Comparison of ENCODE assay signal across 31 cellular contexts in genomic region chr9:86891886-86892437, GRCh38.
"Had no signal": no experiment of that assay in that cellular context is flagged by ENCODE, and none has a peak within 500 bp of the region (broad histone marks: within the 10 kb centered on the region; RNA-seq: fewer than 3 reads in every experiment).

No MANE protein-coding gene starts in this region.

- H3K4me3 ChIP-seq: coronary artery, dorsolateral prefrontal cortex, gastrocnemius medialis, heart left ventricle had no signal

- DNase-seq: activated CD4-positive, alpha-beta T cell treated with anti-CD3 and anti-CD28 coated beads for 48 hours; activated CD4-positive, alpha-beta T cell treated with anti-CD3 and anti-CD28 coated beads, Interleukin-2, amount 50 U/mL, for 1 hour; activated CD4-positive, alpha-beta T cell treated with anti-CD3 and anti-CD28 coated beads, Interleukin-2, amount 50 U/mL, for 48 hours; activated CD8-positive, alpha-beta memory T cell treated with anti-CD3 and anti-CD28 coated beads for 24 hours; activated CD8-positive, alpha-beta T cell treated with anti-CD3 and anti-CD28 coated beads for 36 hours; activated effector memory CD4-positive, alpha-beta T cell treated with Interleukin-2 at 50 U/mL for 16 hours; activated gamma-delta T cell treated with Interleukin-2 at 50 U/mL for 16 hours; activated naive CD4-positive, alpha-beta T cell treated with anti-CD3 and anti-CD28 coated beads, Interleukin-2, amount 50 U/mL, for 16 hours; activated naive CD4-positive, alpha-beta T cell treated with Interleukin-2 at 50 U/mL for 16 hours; activated T-cell treated with anti-CD3 and anti-CD28 coated beads, Interleukin-2, amount 50 U/mL, for 4 hours; amniotic stem cell; anterior cingulate cortex; dorsolateral prefrontal cortex; effector memory CD4-positive, alpha-beta T cell; endodermal cell; gastrocnemius medialis; glutamatergic neuron; heart left ventricle; T-helper 1 cell; T-helper 17 cell; T1000 had no signal

- H3K36me3 ChIP-seq: brain microvascular endothelial cell, gastrocnemius medialis, heart left ventricle had no signal

- H3K9me3 Mint-ChIP-seq: activated CD8-positive, alpha-beta T cell treated with anti-CD3 and anti-CD28 coated beads for 36 hours; activated T-cell treated with anti-CD3 and anti-CD28 coated beads, Interleukin-2, amount 50 U/mL, for 4 hours; activated T-helper 17 cell treated with anti-CD3 and anti-CD28 coated beads, Interleukin-2, amount 50 U/mL, for 72 hours; central memory CD8-positive, alpha-beta T cell; dendritic cell treated with granulocyte-macrophage colony-stimulating factor and Interleukin-4, amounts not matched to agents 40 ng/mL and 50 ng/mL, for 4 days; endodermal cell; T-helper 2 cell treated with Interferon-gamma antibody and Interleukin-4, amounts not matched to agents 5 μg/mL and 100 μg/mL, for 36 hours had no signal

- H3K4me3 Mint-ChIP-seq: activated CD8-positive, alpha-beta T cell treated with anti-CD3 and anti-CD28 coated beads for 36 hours; activated naive CD8-positive, alpha-beta T cell; activated T-cell treated with anti-CD3 and anti-CD28 coated beads, Interleukin-2, amount 50 U/mL, for 4 hours; activated T-helper 17 cell treated with anti-CD3 and anti-CD28 coated beads, Interleukin-2, amount 50 U/mL, for 72 hours; central memory CD8-positive, alpha-beta T cell; dendritic cell treated with granulocyte-macrophage colony-stimulating factor and Interleukin-4, amounts not matched to agents 40 ng/mL and 50 ng/mL, for 4 days; endodermal cell; T-helper 17 cell; T-helper 2 cell treated with Interferon-gamma antibody and Interleukin-4, amounts not matched to agents 5 μg/mL and 100 μg/mL, for 36 hours had no signal

- H3K27ac ChIP-seq: brain microvascular endothelial cell, coronary artery, dorsolateral prefrontal cortex, foreskin keratinocyte, gastrocnemius medialis, heart left ventricle had no signal

- H3K27ac Mint-ChIP-seq: activated CD8-positive, alpha-beta T cell treated with anti-CD3 and anti-CD28 coated beads for 36 hours; activated naive CD8-positive, alpha-beta T cell; activated T-helper 17 cell treated with anti-CD3 and anti-CD28 coated beads, Interleukin-2, amount 50 U/mL, for 72 hours; dendritic cell treated with granulocyte-macrophage colony-stimulating factor and Interleukin-4, amounts not matched to agents 40 ng/mL and 50 ng/mL, for 4 days; endodermal cell; T-helper 17 cell; T-helper 2 cell treated with Interferon-gamma antibody and Interleukin-4, amounts not matched to agents 5 μg/mL and 100 μg/mL, for 36 hours had no signal

- H3K27me3 ChIP-seq: brain microvascular endothelial cell, foreskin keratinocyte, gastrocnemius medialis had no signal

- H3K4me1 Mint-ChIP-seq: activated T-helper 17 cell treated with anti-CD3 and anti-CD28 coated beads, Interleukin-2, amount 50 U/mL, for 72 hours; central memory CD8-positive, alpha-beta T cell; T-helper 17 cell had no signal

- H3K4me1 ChIP-seq: gastrocnemius medialis, heart left ventricle had no signal

- H3K27me3 Mint-ChIP-seq: dendritic cell treated with granulocyte-macrophage colony-stimulating factor and Interleukin-4, amounts not matched to agents 40 ng/mL and 50 ng/mL, for 4 days had no signal

- FAIRE-seq: bronchial epithelial cell had no signal

- ATAC-seq: activated CD8-positive, alpha-beta T cell treated with anti-CD3 and anti-CD28 coated beads for 36 hours; activated T-cell treated with anti-CD3 and anti-CD28 coated beads, Interleukin-2, amount 50 U/mL, for 4 hours; activated T-helper 17 cell treated with anti-CD3 and anti-CD28 coated beads, Interleukin-2, amount 50 U/mL, for 72 hours; esophagus mucosa; gastrocnemius medialis; heart left ventricle; T-helper 17 cell had no signal

- H3K9me3 ChIP-seq: gastrocnemius medialis, heart left ventricle had no signal

- H3K36me3 Mint-ChIP-seq: activated naive CD8-positive, alpha-beta T cell had no signal
